In the genomic region with DNA sequence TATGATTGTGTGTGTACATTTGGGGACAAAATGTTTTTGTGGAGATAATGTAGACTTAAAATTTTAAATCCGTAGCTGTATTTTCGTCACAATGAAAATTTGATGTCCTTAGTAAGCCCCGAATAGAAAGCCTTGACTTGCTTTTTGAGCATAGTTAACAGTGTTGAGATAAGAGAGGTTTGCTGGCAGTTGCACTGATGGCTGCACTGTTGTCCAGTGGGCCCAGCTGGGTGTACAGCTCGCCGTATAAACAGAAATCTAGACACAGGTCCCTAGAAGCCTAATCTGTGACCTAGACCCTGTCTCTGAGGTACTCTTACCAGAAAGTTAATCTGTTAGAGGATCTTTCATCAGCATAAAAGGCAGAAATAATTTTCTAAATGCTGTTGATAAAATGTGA, we compare ENCODE assay signal across 8 cellular contexts.
"Had no signal": no experiment of that assay in that cellular context is flagged by ENCODE, and none has a peak within 500 bp of the region (broad histone marks: within the 10 kb centered on the region; RNA-seq: fewer than 3 reads in every experiment).

No MANE protein-coding gene starts in this region.

- DNase-seq: activated CD4-positive, alpha-beta T cell treated with anti-CD3 and anti-CD28 coated beads, Interleukin-2, amount 10 ng/mL, durations not matched to agents 24 days and 14 days; activated naive CD4-positive, alpha-beta T cell treated with anti-CD3 and anti-CD28 coated beads for 36 hours; effector memory CD8-positive, alpha-beta T cell; glutamatergic neuron; mesenchymal stem cell; stimulated activated CD4-positive, alpha-beta T cell treated with anti-CD3 and anti-CD28 coated beads, Interleukin-4, amount 100 ng/mL, for 24 hours; T-cell; T1000 had no signal

- ATAC-seq: effector memory CD8-positive, alpha-beta T cell; T-cell had no signal
